ENCODE assay signal across 22 cellular contexts in the genomic region with DNA sequence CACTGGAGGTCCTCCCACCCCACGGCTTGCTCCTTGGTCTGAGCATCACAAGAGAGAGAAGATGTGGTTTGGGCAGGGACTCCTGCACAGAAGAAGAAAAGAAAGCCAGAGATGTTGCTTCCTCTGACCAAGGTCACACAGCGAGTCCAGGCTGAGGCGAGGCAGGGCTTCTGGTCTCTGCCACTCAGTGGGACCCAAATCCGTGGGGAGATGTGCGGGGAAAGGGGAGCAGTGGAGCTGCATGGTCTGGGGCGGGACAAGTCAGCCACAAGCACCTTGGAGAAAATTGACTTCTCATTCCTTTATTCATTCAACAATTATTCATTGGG.
A peak's percentile ranks its signal among the peaks of the same experiment; 100 is the strongest.
DNase-seq lines count a peak whose midpoint lies in the region; ATAC-seq and TF ChIP-seq lines count a peak whose summit lies in the region.
"Had no signal": no experiment of that assay in that cellular context is flagged by ENCODE, and none has a peak within 500 bp of the region (broad histone marks: within the 10 kb centered on the region; RNA-seq: fewer than 3 reads in every experiment).

No MANE protein-coding gene starts in this region.

- H3K9me3 ChIP-seq in Caco-2 (peaks cover 3% of the 10 kb centered on the region; the same call in 1 of the 2 replicates), HUES64 (ENCODE audit: insufficient read depth, low read depth, low read length) (peaks cover 2% of the 10 kb centered on the region; the same call in 1 of the 2 replicates), neuronal stem cell (replicated peaks in 1 of 2; ENCODE audit: control insufficient read depth in 2 of 2, insufficient read depth in 1 of 2, low read depth in 1 of 2, low read length in 2 of 2) (peaks cover 8 to 9% of the 10 kb centered on the region in 2 donors), tibial nerve (no peaks in the 10 kb centered on the region)
- H3K9me3 ChIP-seq: upper lobe of right lung had no signal

- no TSS peak for BruUV-seq in Caco-2 (replicated peaks; lab: Mats Ljungman, UMichigan)

- ATAC-seq in GM21717 (IDR thresholded peaks at IDR 0.05; ENCODE audit: unreplicated experiment) (no peak), HG02970 (IDR thresholded peaks at IDR 0.05; ENCODE audit: low FRiP score, unreplicated experiment) (no peak)
- ATAC-seq: CD8-positive, alpha-beta T cell; esophagus mucosa; left lobe of liver; upper lobe of right lung had no signal

- peaks cover 11% of the 10 kb centered on the region for H3K36me3 Mint-ChIP-seq in Caco-2 (ENCODE audit: insufficient read depth, unreplicated experiment)
- H3K36me3 Mint-ChIP-seq: CD8-positive, alpha-beta T cell had no signal

- H3K4me3 Mint-ChIP-seq in Caco-2 (ENCODE audit: unreplicated experiment): no peak overlapping the region
- H3K4me3 Mint-ChIP-seq: CD8-positive, alpha-beta T cell; naive thymus-derived CD4-positive, alpha-beta T cell had no signal

- peak overlapping the region; percentile 36 for H2AK5ac ChIP-seq in neuronal stem cell (ENCODE audit: low read depth, low read length)

- H3K18ac ChIP-seq in neuronal stem cell (ENCODE audit: low read length): peak overlapping the region; percentile 95

- H3K4ac ChIP-seq in neuronal stem cell (ENCODE audit: low read length): no peak overlapping the region

- no peak overlapping the region for H4K8ac ChIP-seq in neuronal stem cell (ENCODE audit: low read depth, low read length)

- H3K9ac ChIP-seq in HUES64 (ENCODE audit: low read depth, low read length): no peak overlapping the region; the same call in 1 of the 2 replicates
- no peak overlapping the region for H3K9ac ChIP-seq in neuronal stem cell (ENCODE audit: low read depth, low read length, poor library complexity)

- H3K4me1 ChIP-seq in Caco-2 (peaks cover 14% of the 10 kb centered on the region), HUES64 (ENCODE audit: insufficient read depth, low read length) (peaks cover 17% of the 10 kb centered on the region), neuronal stem cell (ENCODE audit: control insufficient read depth in 2 of 2, insufficient read depth in 1 of 2, low read depth in 1 of 2, low read length in 2 of 2) (peaks cover 33 to 55% of the 10 kb centered on the region in 2 donors), tibial nerve (peaks cover 3 to 49% (median 15%) of the 10 kb centered on the region in 4 donors)

- in situ Hi-C loops in brain microvascular endothelial cell (cut with HindIII; ENCODE audit: low pct_ligation_motif_present, low sequenced_read_pairs): no loop called here

- intact Hi-C loops in Caco-2 (cut with micrococcal nuclease; ENCODE audit: unreplicated experiment): no loop called here

- no peak overlapping the region for H3K4me3 ChIP-seq in Caco-2 (ENCODE audit: low read depth, low read length)
- no peak overlapping the region for H3K4me3 ChIP-seq in HUES64 (ENCODE audit: low read length)
- H3K4me3 ChIP-seq in brain microvascular endothelial cell (ENCODE audit: low read depth, low read length): no peak overlapping the region
- H3K4me3 ChIP-seq in neuronal stem cell (ENCODE audit: low read length in 2 of 2): no peak overlapping the region
- H3K4me3 ChIP-seq in tibial nerve: no peak overlapping the region
- H3K4me3 ChIP-seq: hepatocyte, upper lobe of right lung had no signal

- H3K4me1 Mint-ChIP-seq in Caco-2 (ENCODE audit: low read depth, unreplicated experiment): peaks cover 28% of the 10 kb centered on the region

- POLR2A ChIA-PET in Caco-2 (lab: Charles Lee): no interaction called here

- H3K23ac ChIP-seq in neuronal stem cell (ENCODE audit: low read depth, low read length, poor library complexity): no peak overlapping the region

- H3K27ac Mint-ChIP-seq in Caco-2 (ENCODE audit: unreplicated experiment): peak overlapping the region; percentile 79
- H3K27ac Mint-ChIP-seq: CD8-positive, alpha-beta T cell had no signal

- TF ChIP-seq CTCF in Caco-2 (IDR thresholded peaks at IDR 0.05; ENCODE audit: insufficient read depth in 1 of 2, low read depth in 1 of 2, low read length in 1 of 2, severe bottlenecking in 1 of 2, unreplicated experiment in 1 of 2) (no peak), brain microvascular endothelial cell (IDR thresholded peaks at IDR 0.05; ENCODE audit: low read depth, low read length, missing control alignments) (no peak), tibial nerve (IDR thresholded peaks at IDR 0.05) (no peak)

- DNase-seq in Caco-2 (no peak), brain microvascular endothelial cell (no peak), neuronal stem cell (ENCODE audit: low spot score) (no peak), tibial nerve (ENCODE audit: low spot score in 2 of 2) (no peak), NCI-H1930 (lab: John Stamatoyannopoulos, UW) (no peak)
- DNase-seq: activated CD4-positive, alpha-beta T cell treated with anti-CD3 and anti-CD28 coated beads, Interleukin-2, amount 50 U/mL, for 1 hour; CD8-positive, alpha-beta T cell; effector memory CD4-positive, alpha-beta T cell; naive thymus-derived CD4-positive, alpha-beta T cell; NCI-H1105; NCI-H748 treated with DMSO at 0.1 percent for 48 hours; posterior cingulate gyrus; T-helper 9 cell; upper lobe of right lung; WERI-Rb-1 had no signal

- H3K27me3 Mint-ChIP-seq in Caco-2 (ENCODE audit: insufficient read depth, unreplicated experiment): no peaks in the 10 kb centered on the region
- H3K27me3 Mint-ChIP-seq: naive thymus-derived CD4-positive, alpha-beta T cell had no signal

- 88% methylated on average over 6 of the region's 6 CpGs for WGBS in HUES64
- no CpG with 5 or more reads among the region's 6 CpGs for WGBS in neuronal stem cell (ENCODE audit: extremely low coverage in 2 of 2, insufficient read length in 2 of 2, insufficient replicate concordance in 1 of 2), 2 donors
- 79 to 81% methylated on average over 6 of the region's 6 CpGs for WGBS in tibial nerve, 2 donors

- H3K4me2 ChIP-seq in neuronal stem cell (ENCODE audit: insufficient read depth, low read length, poor library complexity, severe bottlenecking): no peak overlapping the region
- H3K4me2 ChIP-seq: hepatocyte had no signal

- H4K91ac ChIP-seq in neuronal stem cell (ENCODE audit: low read depth, low read length, poor library complexity): peak overlapping the region; percentile 47

- H2BK120ac ChIP-seq in neuronal stem cell (ENCODE audit: low read depth, low read length): no peak overlapping the region

- H2BK15ac ChIP-seq in neuronal stem cell (ENCODE audit: low read length): peak overlapping the region; percentile 41

- TF ChIP-seq EP300 in tibial nerve (IDR thresholded peaks at IDR 0.05): no peak

- CTCF ChIA-PET in Caco-2 (lab: Charles Lee): interaction anchor here (1.3 to 1.6 kb wide), 2 partner anchors 9 to 154 kb away, joined by 3 to 6 read pairs; no protein-coding TSS in a partner anchor

- H2AFZ ChIP-seq in neuronal stem cell (ENCODE audit: low read length): no peak overlapping the region
- H2AFZ ChIP-seq: hepatocyte had no signal

- no peaks in the 10 kb centered on the region for H3K9me3 Mint-ChIP-seq in Caco-2 (ENCODE audit: unreplicated experiment)
- H3K9me3 Mint-ChIP-seq: activated T-helper 2 cell treated with anti-CD3 and anti-CD28 coated beads, Interferon-gamma antibody, Interleukin-2, Interleukin-4, amounts not matched to agents 10 μg/mL and 5 μg/mL and 100 μg/mL, durations not matched to agents 14 hours and 24 hours and 36 hours; CD8-positive, alpha-beta T cell had no signal

- H3K36me3 ChIP-seq in Caco-2 (ENCODE audit: control insufficient read depth, insufficient read depth, low read length) (0 out of 2 replicates have a peak, but pooled peaks cover 2% of the 10 kb centered on the region), HUES64 (ENCODE audit: insufficient read depth, low read length) (no peaks in the 10 kb centered on the region), brain microvascular endothelial cell (replicated peaks) (no peaks in the 10 kb centered on the region), neuronal stem cell (replicated peaks in 1 of 2; ENCODE audit: control insufficient read depth in 2 of 2, insufficient read depth in 2 of 2, low read length in 2 of 2) (no peaks in the 10 kb centered on the region), tibial nerve (no peaks in the 10 kb centered on the region)
- H3K36me3 ChIP-seq: upper lobe of right lung, WERI-Rb-1 had no signal

- no peak for TF ChIP-seq POLR2A in tibial nerve (IDR thresholded peaks at IDR 0.05)

- H3K27ac ChIP-seq in HUES64 (ENCODE audit: low read depth, low read length) (peak overlapping the region; percentile 58; the same call in 1 of the 2 replicates), brain microvascular endothelial cell (peak overlapping the region; percentile 8), neuronal stem cell (replicated peaks; ENCODE audit: low read length) (peak overlapping the region; percentile 48), tibial nerve (no peak overlapping the region)
- H3K27ac ChIP-seq: hepatocyte, upper lobe of right lung, WERI-Rb-1 had no signal

- peak overlapping the region; percentile 70 for H2BK12ac ChIP-seq in neuronal stem cell (ENCODE audit: low read length)

- H2BK5ac ChIP-seq in neuronal stem cell (ENCODE audit: low read length): peak overlapping the region; percentile 88

- H3K27me3 ChIP-seq in Caco-2 (replicated peaks; ENCODE audit: control insufficient read depth, insufficient read depth, low read length) (no peaks in the 10 kb centered on the region), HUES64 (ENCODE audit: insufficient read depth, low read length) (no peaks in the 10 kb centered on the region), brain microvascular endothelial cell (replicated peaks) (no peaks in the 10 kb centered on the region), neuronal stem cell (ENCODE audit: control insufficient read depth in 3 of 3, insufficient read depth in 3 of 3, low read depth in 1 of 3, low read length in 3 of 3) (no peaks in the 10 kb centered on the region), tibial nerve (no peaks in the 10 kb centered on the region)
- H3K27me3 ChIP-seq: hepatocyte, upper lobe of right lung had no signal

- H3K14ac ChIP-seq in neuronal stem cell (ENCODE audit: low read length): peak overlapping the region; percentile 10

- no peaks in the 10 kb centered on the region for H3K79me1 ChIP-seq in neuronal stem cell (ENCODE audit: low read depth, low read length)

Comparison
In these comparisons a context has a peak if more than half of its experiments do, and no peak if none do; other contexts are left out.
1. H3K27ac ChIP-seq: peak in HUES64 (single experiment), brain microvascular endothelial cell (single experiment) and neuronal stem cell (single experiment); none in tibial nerve (0 of 4).